1 cellular context compared by ENCODE assay signal in genomic region chr12:24705741-24706358, GRCh38.
TF ChIP-seq lines count a peak whose summit lies in the region.

No MANE protein-coding gene starts in this region.

TF ChIP-seq in GM12878, 131 proteins besides CTCF, POLR2A, EP300 and RAD21 (continued from another document and continues in another):
- TF ChIP-seq ATF7 (IDR thresholded peaks at IDR 0.05; ENCODE audit: low read depth) (peak; percentile 72), MEF2B (IDR thresholded peaks at IDR 0.05; ENCODE audit: partially characterized antibody, poor library complexity, severe bottlenecking) (peak; percentile 29), IKZF1 (conservative IDR thresholded peaks at IDR 0.05) (peak; percentile 97), IKZF2 (IDR thresholded peaks at IDR 0.05) (peak; percentile 99), NFIC (IDR thresholded peaks at IDR 0.05; ENCODE audit: low read depth, low read length) (peak; percentile 99), RUNX3 (IDR thresholded peaks at IDR 0.05; ENCODE audit: low read length) (peak; percentile 76), TCF3 (IDR thresholded peaks at IDR 0.05; ENCODE audit: borderline replicate concordance, insufficient read depth, low read depth, low read length) (peak; percentile 95), FOXM1 (IDR thresholded peaks at IDR 0.05; ENCODE audit: low read depth, low read length) (peak; percentile 95), CBX5 (IDR thresholded peaks at IDR 0.05; ENCODE audit: low read depth) (peak; percentile 91), SMAD5 (IDR thresholded peaks at IDR 0.05; ENCODE audit: low read depth) (no peak), BACH1 (IDR thresholded peaks at IDR 0.05; ENCODE audit: borderline replicate concordance) (peak; percentile 93; the same call in 1 of the 2 replicates), IRF5 (IDR thresholded peaks at IDR 0.05; ENCODE audit: borderline replicate concordance) (no peak), TCF12 (IDR thresholded peaks at IDR 0.05; ENCODE audit: low read depth, low read length) (peak; percentile 96), DPF2 (IDR thresholded peaks at IDR 0.05) (peak; percentile 99), BCL11A (IDR thresholded peaks at IDR 0.05; ENCODE audit: low read depth, low read length) (peak; percentile 96), RCOR1 (conservative IDR thresholded peaks at IDR 0.05; ENCODE audit: low read depth, low read length) (0 out of 2 replicates have a peak, but pooled peaks have one; percentile 79), MXI1 (IDR thresholded peaks at IDR 0.05; ENCODE audit: low read depth, low read length) (0 out of 2 replicates have a peak, but pooled peaks have one; percentile 41), CREM (IDR thresholded peaks at IDR 0.05; ENCODE audit: low read depth) (peak; percentile 88), MTA2 (IDR thresholded peaks at IDR 0.05; ENCODE audit: low read depth) (peak; percentile 93), PAX5 (IDR thresholded peaks at IDR 0.05; ENCODE audit: borderline replicate concordance, low read depth, low read length) (peak; percentile 90; the same call in 1 of the 2 replicates), ZBED1 (IDR thresholded peaks at IDR 0.05; ENCODE audit: borderline replicate concordance) (peak; percentile 85), POU2F2 (IDR thresholded peaks at IDR 0.05; ENCODE audit: borderline replicate concordance, low read depth, low read length) (peak; percentile 55; the same call in 1 of the 3 replicates), BHLHE40 (IDR thresholded peaks at IDR 0.05; ENCODE audit: borderline replicate concordance in 1 of 2, low read depth in 2 of 2, low read length in 1 of 2) (peak in 1 of 2 experiments; percentile 53; a peak in 1 of 4 replicates), IRF4 (IDR thresholded peaks at IDR 0.05; ENCODE audit: low read depth, low read length) (peak; percentile 93), CHD2 (IDR thresholded peaks at IDR 0.05; ENCODE audit: borderline replicate concordance, low read depth, low read length) (peak; percentile 85; the same call in 1 of the 2 replicates), GABPA (IDR thresholded peaks at IDR 0.05; ENCODE audit: low read depth) (peak; percentile 69), PKNOX1 (IDR thresholded peaks at IDR 0.05) (peak; percentile 10; the same call in 1 of the 2 replicates), CEBPB (IDR thresholded peaks at IDR 0.05; ENCODE audit: borderline replicate concordance in 1 of 2, low read depth in 2 of 2, low read length in 2 of 2) (peak in 1 of 2 experiments; percentile 54; a peak in 1 of 4 replicates), HSF1 (IDR thresholded peaks at IDR 0.05; ENCODE audit: low read depth, low read length) (no peak), CREB1 (IDR thresholded peaks at IDR 0.05; ENCODE audit: low read depth) (peak; percentile 69; the same call in 1 of the 2 replicates), MTA3 (IDR thresholded peaks at IDR 0.05; ENCODE audit: borderline replicate concordance, low read length) (peak; percentile 90; the same call in 1 of the 2 replicates), RELB (IDR thresholded peaks at IDR 0.05; ENCODE audit: low read depth) (peak; percentile 89), FOXK2 (IDR thresholded peaks at IDR 0.05) (no peak), TBL1XR1 (IDR thresholded peaks at IDR 0.05; ENCODE audit: low read depth, low read length) (peak; percentile 80; the same call in 1 of the 2 replicates), JUNB (IDR thresholded peaks at IDR 0.05) (peak; percentile 84), STAT3 (IDR thresholded peaks at IDR 0.05; ENCODE audit: low read depth, low read length) (peak; percentile 93; the same call in 1 of the 2 replicates), ATF2 (IDR thresholded peaks at IDR 0.05; ENCODE audit: low read length) (peak; percentile 96), SMAD1 (IDR thresholded peaks at IDR 0.05; ENCODE audit: low read depth, partially characterized antibody) (no peak), ZNF24 (IDR thresholded peaks at IDR 0.05) (0 out of 2 replicates have a peak, but pooled peaks have one; percentile 40), BMI1 (IDR thresholded peaks at IDR 0.05; ENCODE audit: borderline replicate concordance) (peak; percentile 85; the same call in 1 of the 2 replicates), SPI1 (IDR thresholded peaks at IDR 0.05; ENCODE audit: borderline replicate concordance, insufficient read depth, low read depth, low read length) (peak; percentile 100), NBN (IDR thresholded peaks at IDR 0.05) (no peak), PML (IDR thresholded peaks at IDR 0.05; ENCODE audit: low read length) (peak; percentile 65; the same call in 1 of the 2 replicates)
- TF ChIP-seq, protein P1, sequence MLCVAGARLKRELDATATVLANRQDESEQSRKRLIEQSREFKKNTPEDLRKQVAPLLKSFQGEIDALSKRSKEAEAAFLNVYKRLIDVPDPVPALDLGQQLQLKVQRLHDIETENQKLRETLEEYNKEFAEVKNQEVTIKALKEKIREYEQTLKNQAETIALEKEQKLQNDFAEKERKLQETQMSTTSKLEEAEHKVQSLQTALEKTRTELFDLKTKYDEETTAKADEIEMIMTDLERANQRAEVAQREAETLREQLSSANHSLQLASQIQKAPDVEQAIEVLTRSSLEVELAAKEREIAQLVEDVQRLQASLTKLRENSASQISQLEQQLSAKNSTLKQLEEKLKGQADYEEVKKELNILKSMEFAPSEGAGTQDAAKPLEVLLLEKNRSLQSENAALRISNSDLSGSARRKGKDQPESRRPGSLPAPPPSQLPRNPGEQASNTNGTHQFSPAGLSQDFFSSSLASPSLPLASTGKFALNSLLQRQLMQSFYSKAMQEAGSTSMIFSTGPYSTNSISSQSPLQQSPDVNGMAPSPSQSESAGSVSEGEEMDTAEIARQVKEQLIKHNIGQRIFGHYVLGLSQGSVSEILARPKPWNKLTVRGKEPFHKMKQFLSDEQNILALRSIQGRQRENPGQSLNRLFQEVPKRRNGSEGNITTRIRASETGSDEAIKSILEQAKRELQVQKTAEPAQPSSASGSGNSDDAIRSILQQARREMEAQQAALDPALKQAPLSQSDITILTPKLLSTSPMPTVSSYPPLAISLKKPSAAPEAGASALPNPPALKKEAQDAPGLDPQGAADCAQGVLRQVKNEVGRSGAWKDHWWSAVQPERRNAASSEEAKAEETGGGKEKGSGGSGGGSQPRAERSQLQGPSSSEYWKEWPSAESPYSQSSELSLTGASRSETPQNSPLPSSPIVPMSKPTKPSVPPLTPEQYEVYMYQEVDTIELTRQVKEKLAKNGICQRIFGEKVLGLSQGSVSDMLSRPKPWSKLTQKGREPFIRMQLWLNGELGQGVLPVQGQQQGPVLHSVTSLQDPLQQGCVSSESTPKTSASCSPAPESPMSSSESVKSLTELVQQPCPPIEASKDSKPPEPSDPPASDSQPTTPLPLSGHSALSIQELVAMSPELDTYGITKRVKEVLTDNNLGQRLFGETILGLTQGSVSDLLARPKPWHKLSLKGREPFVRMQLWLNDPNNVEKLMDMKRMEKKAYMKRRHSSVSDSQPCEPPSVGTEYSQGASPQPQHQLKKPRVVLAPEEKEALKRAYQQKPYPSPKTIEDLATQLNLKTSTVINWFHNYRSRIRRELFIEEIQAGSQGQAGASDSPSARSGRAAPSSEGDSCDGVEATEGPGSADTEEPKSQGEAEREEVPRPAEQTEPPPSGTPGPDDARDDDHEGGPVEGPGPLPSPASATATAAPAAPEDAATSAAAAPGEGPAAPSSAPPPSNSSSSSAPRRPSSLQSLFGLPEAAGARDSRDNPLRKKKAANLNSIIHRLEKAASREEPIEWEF (IDR thresholded peaks at IDR 0.05; ENCODE audit: insufficient replicate concordance, low read depth, low read length) = peak; percentile 52
- TF ChIP-seq, protein P2, sequence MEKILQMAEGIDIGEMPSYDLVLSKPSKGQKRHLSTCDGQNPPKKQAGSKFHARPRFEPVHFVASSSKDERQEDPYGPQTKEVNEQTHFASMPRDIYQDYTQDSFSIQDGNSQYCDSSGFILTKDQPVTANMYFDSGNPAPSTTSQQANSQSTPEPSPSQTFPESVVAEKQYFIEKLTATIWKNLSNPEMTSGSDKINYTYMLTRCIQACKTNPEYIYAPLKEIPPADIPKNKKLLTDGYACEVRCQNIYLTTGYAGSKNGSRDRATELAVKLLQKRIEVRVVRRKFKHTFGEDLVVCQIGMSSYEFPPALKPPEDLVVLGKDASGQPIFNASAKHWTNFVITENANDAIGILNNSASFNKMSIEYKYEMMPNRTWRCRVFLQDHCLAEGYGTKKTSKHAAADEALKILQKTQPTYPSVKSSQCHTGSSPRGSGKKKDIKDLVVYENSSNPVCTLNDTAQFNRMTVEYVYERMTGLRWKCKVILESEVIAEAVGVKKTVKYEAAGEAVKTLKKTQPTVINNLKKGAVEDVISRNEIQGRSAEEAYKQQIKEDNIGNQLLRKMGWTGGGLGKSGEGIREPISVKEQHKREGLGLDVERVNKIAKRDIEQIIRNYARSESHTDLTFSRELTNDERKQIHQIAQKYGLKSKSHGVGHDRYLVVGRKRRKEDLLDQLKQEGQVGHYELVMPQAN (conservative IDR thresholded peaks at IDR 0.05) = peak; percentile 57; the same call in 1 of the 2 replicates
- TF ChIP-seq, protein P3, sequence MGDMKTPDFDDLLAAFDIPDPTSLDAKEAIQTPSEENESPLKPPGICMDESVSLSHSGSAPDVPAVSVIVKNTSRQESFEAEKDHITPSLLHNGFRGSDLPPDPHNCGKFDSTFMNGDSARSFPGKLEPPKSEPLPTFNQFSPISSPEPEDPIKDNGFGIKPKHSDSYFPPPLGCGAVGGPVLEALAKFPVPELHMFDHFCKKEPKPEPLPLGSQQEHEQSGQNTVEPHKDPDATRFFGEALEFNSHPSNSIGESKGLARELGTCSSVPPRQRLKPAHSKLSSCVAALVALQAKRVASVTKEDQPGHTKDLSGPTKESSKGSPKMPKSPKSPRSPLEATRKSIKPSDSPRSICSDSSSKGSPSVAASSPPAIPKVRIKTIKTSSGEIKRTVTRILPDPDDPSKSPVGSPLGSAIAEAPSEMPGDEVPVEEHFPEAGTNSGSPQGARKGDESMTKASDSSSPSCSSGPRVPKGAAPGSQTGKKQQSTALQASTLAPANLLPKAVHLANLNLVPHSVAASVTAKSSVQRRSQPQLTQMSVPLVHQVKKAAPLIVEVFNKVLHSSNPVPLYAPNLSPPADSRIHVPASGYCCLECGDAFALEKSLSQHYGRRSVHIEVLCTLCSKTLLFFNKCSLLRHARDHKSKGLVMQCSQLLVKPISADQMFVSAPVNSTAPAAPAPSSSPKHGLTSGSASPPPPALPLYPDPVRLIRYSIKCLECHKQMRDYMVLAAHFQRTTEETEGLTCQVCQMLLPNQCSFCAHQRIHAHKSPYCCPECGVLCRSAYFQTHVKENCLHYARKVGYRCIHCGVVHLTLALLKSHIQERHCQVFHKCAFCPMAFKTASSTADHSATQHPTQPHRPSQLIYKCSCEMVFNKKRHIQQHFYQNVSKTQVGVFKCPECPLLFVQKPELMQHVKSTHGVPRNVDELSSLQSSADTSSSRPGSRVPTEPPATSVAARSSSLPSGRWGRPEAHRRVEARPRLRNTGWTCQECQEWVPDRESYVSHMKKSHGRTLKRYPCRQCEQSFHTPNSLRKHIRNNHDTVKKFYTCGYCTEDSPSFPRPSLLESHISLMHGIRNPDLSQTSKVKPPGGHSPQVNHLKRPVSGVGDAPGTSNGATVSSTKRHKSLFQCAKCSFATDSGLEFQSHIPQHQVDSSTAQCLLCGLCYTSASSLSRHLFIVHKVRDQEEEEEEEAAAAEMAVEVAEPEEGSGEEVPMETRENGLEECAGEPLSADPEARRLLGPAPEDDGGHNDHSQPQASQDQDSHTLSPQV (IDR thresholded peaks at IDR 0.05) = no peak
